In genomic region chr13:49802410-49802809, GRCh38 we compare ENCODE assay signal across 21 cellular contexts. TPM values are rescaled to one million over a fixed set of nuclear protein-coding genes. Genes with fewer than 3 reads are reported as not detected.
DNase-seq lines count a peak whose midpoint lies in the region; ATAC-seq, FAIRE-seq and TF ChIP-seq lines count a peak whose summit lies in the region.
"Had no signal": no experiment of that assay in that cellular context is flagged by ENCODE, and none has a peak within 500 bp of the region (broad histone marks: within the 10 kb centered on the region; RNA-seq: fewer than 3 reads in every experiment).

No MANE protein-coding gene starts in this region.

- H3K9ac ChIP-seq in HepG2 (ENCODE audit: insufficient read depth, low read depth, low read length) (no peak overlapping the region), K562 (ENCODE audit: insufficient read depth in 1 of 2, low read depth in 2 of 2, low read length in 2 of 2) (no peak overlapping the region), SK-N-SH (no peak overlapping the region)

- H2AFZ ChIP-seq in HepG2 (ENCODE audit: low read length), result no peak overlapping the region
- H2AFZ ChIP-seq in K562 (ENCODE audit: low read depth, low read length), result no peak overlapping the region
- no peak overlapping the region for H2AFZ ChIP-seq in SK-N-SH (ENCODE audit: low read depth)

- no peak overlapping the region for H3K4me2 ChIP-seq in HepG2 (ENCODE audit: low read depth, low read length)
- H3K4me2 ChIP-seq in K562 (ENCODE audit: insufficient read depth, low read length), result no peak overlapping the region
- no peak overlapping the region for H3K4me2 ChIP-seq in SK-N-SH

- H3K4me3 ChIP-seq in HepG2 (replicated peaks in 1 of 3; ENCODE audit: insufficient read depth in 1 of 3, low read depth in 2 of 3, low read length in 3 of 3) (no peak overlapping the region), right lobe of liver (no peak overlapping the region), K562 (no peak overlapping the region), vagina (no peak overlapping the region), SK-N-SH (ENCODE audit: low read depth in 2 of 2, low read length in 1 of 2) (no peak overlapping the region)
- H3K4me3 ChIP-seq: HAP-1 had no signal

- intact Hi-C loops in HepG2 (cut with micrococcal nuclease; ENCODE audit: unreplicated experiment), result no loop called here
- intact Hi-C loops in right lobe of liver (cut with DNase I), result no loop called here
- intact Hi-C loops in K562 (cut with micrococcal nuclease), result no loop called here
- intact Hi-C loops in vagina (cut with DNase I), result no loop called here

- ATAC-seq in HepG2, result no peak
- ATAC-seq in right lobe of liver, result no peak
- ATAC-seq in K562, result no peak

- H3K27me3 ChIP-seq in HepG2 (ENCODE audit: control insufficient read depth in 1 of 2, insufficient read depth in 2 of 2, low read length in 2 of 2) (no peaks in the 10 kb centered on the region), right lobe of liver (no peaks in the 10 kb centered on the region), K562 (ENCODE audit: control insufficient read depth in 2 of 2, insufficient read depth in 2 of 2, low read length in 2 of 2) (peaks cover 5 to 8% of the 10 kb centered on the region in 2 experiments; a peak in 2 of 5 replicates), vagina (no peaks in the 10 kb centered on the region), SK-N-SH (ENCODE audit: insufficient read depth) (no peaks in the 10 kb centered on the region)

- no peak for FAIRE-seq in HepG2 (lab: Jason Lieb, UNC)
- no peak for FAIRE-seq in K562 (lab: Jason Lieb, UNC)
- FAIRE-seq: GM12891, GM18507, H54 had no signal

- CTCF ChIA-PET in HepG2 (lab: Yijun Ruan, JAX; ENCODE audit: low intra/inter-chr PET ratio, low total read pairs) (no interaction called here), K562 (lab: Yijun Ruan, JAX; ENCODE audit: low intra/inter-chr PET ratio) (no interaction called here), SK-N-SH (lab: Yijun Ruan, JAX) (interaction anchor here (0.8 kb wide), 1 partner anchor 10 kb away, joined by 3 read pairs; the partner anchor contains the start of gene KPNA3)

- WGBS in HepG2 (ENCODE audit: low lambda C conversion rate), result 64% methylated on average over 4 of the region's 4 CpGs
- 59% methylated on average over 4 of the region's 4 CpGs for WGBS in right lobe of liver (ENCODE audit: insufficient coverage, low coverage, low lambda C conversion rate, missing lambda C conversion rate)
- 7% methylated on average over 4 of the region's 4 CpGs for WGBS in K562 (ENCODE audit: insufficient coverage, low coverage, missing lambda C conversion rate)
- WGBS in SK-N-SH (ENCODE audit: low lambda C conversion rate), result 99% methylated on average over 3 of the region's 4 CpGs

- no peak overlapping the region for H3K27ac ChIP-seq in HepG2 (ENCODE audit: extremely low read length, insufficient read depth, low read length)
- no peak overlapping the region for H3K27ac ChIP-seq in right lobe of liver
- H3K27ac ChIP-seq in K562 (ENCODE audit: extremely low read depth, low read depth, low read length), result no peak overlapping the region
- H3K27ac ChIP-seq in vagina, result no peak overlapping the region
- H3K27ac ChIP-seq in SK-N-SH (ENCODE audit: low read depth in 2 of 2, low read length in 1 of 2), result no peak overlapping the region

- POLR2A ChIA-PET in HepG2 (lab: Yijun Ruan, JAX) (interaction anchor here (2.0 to 10.9 kb wide), 2 partner anchors 9 kb away, joined by 5 to 193 read pairs; partner anchors contain the start of gene KPNA3), K562 (lab: Yijun Ruan, JAX) (interaction anchor here (1.1 kb wide), 1 partner anchor 10 kb away, joined by 3 read pairs; the partner anchor contains the start of gene KPNA3), SK-N-SH (lab: Yijun Ruan, JAX) (no interaction called here)

- H3F3A ChIP-seq in SK-N-SH (replicated peaks; ENCODE audit: insufficient read depth), result peaks cover 3% of the 10 kb centered on the region

- no peak for TF ChIP-seq RAD21 in HepG2 (CRISPR knock-in tag; IDR thresholded peaks at IDR 0.05)
- no peak for TF ChIP-seq RAD21 in K562 (CRISPR knock-in tag; conservative IDR thresholded peaks at IDR 0.05 in 1 of 2, IDR thresholded peaks at IDR 0.05 in 1 of 2)
- no peak for TF ChIP-seq RAD21 in SK-N-SH (IDR thresholded peaks at IDR 0.05; ENCODE audit: low read length)

- H3K36me3 ChIP-seq in HepG2 (replicated peaks in 1 of 2; ENCODE audit: control insufficient read depth in 1 of 2, insufficient read depth in 2 of 2, low read length in 2 of 2) (no peaks in the 10 kb centered on the region), right lobe of liver (no peaks in the 10 kb centered on the region), K562 (ENCODE audit: control insufficient read depth, insufficient read depth, low read length) (no peaks in the 10 kb centered on the region), vagina (no peaks in the 10 kb centered on the region), SK-N-SH (replicated peaks in 1 of 2; ENCODE audit: control insufficient read depth in 1 of 2, insufficient read depth in 2 of 2, low read length in 1 of 2) (no peaks in the 10 kb centered on the region)
- H3K36me3 ChIP-seq: HAP-1 had no signal

- H3K79me2 ChIP-seq in HepG2 (ENCODE audit: insufficient read depth, low read length), result no peaks in the 10 kb centered on the region
- H3K79me2 ChIP-seq in K562 (ENCODE audit: control insufficient read depth, insufficient read depth, low read length), result no peaks in the 10 kb centered on the region
- H3K79me2 ChIP-seq in SK-N-SH (ENCODE audit: insufficient read depth), result no peaks in the 10 kb centered on the region

- H3K9me3 ChIP-seq in HepG2 (ENCODE audit: low read length) (no peaks in the 10 kb centered on the region), right lobe of liver (no peaks in the 10 kb centered on the region), K562 (replicated peaks; ENCODE audit: control insufficient read depth, insufficient read depth, low read depth, low read length) (no peaks in the 10 kb centered on the region), vagina (no peaks in the 10 kb centered on the region), SK-N-SH (no peaks in the 10 kb centered on the region)
- H3K9me3 ChIP-seq: HAP-1 had no signal

- DNase-seq in HepG2 (ENCODE audit: low spot score) (no peak), right lobe of liver (no peak), OCI-M1 (lab: John Stamatoyannopoulos, UW) (peak; percentile 80), K562 (ENCODE audit: extremely low read depth in 1 of 4, low spot score in 3 of 4) (no peak), vagina (ENCODE audit: extremely low spot score in 2 of 2) (no peak), SK-N-SH (no peak), NCI-H1105 treated with DMSO at 0.1 percent for 48 hours (lab: John Stamatoyannopoulos, UW) (no peak)
- DNase-seq: 8988T; C1 segment of cervical spinal cord; Calu3; CD4-positive, alpha-beta memory T cell; COR-L47; DMS53; DMS79 treated with DMSO at 0.1 percent for 48 hours; GF-D8; GOT3; HFFc6 had no signal

- TF ChIP-seq EP300 in HepG2 (IDR thresholded peaks at IDR 0.05; ENCODE audit: low read depth in 2 of 2, low read length in 2 of 2) (no peak), HepG2 (CRISPR knock-in tag; IDR thresholded peaks at IDR 0.05; ENCODE audit: borderline replicate concordance) (no peak), K562 (IDR thresholded peaks at IDR 0.05; ENCODE audit: low read length) (no peak), SK-N-SH (IDR thresholded peaks at IDR 0.05; ENCODE audit: borderline replicate concordance in 1 of 2, low read depth in 1 of 2, low read length in 1 of 2) (no peak)

- H3K4me1 ChIP-seq in HepG2 (ENCODE audit: insufficient read depth, low read length) (peaks cover 29% of the 10 kb centered on the region), right lobe of liver (no peaks in the 10 kb centered on the region), K562 (replicated peaks in 1 of 2; ENCODE audit: control insufficient read depth in 2 of 2, insufficient read depth in 2 of 2, low read length in 2 of 2) (no peaks in the 10 kb centered on the region; a peak in 1 of 5 replicates), vagina (no peaks in the 10 kb centered on the region), SK-N-SH (ENCODE audit: control insufficient read depth in 1 of 2, insufficient read depth in 2 of 2, low read depth in 1 of 2, low read length in 1 of 2) (no peaks in the 10 kb centered on the region)
- H3K4me1 ChIP-seq: HAP-1 had no signal

- TF ChIP-seq POLR2A in HepG2 (IDR thresholded peaks at IDR 0.05; ENCODE audit: insufficient read depth in 1 of 2, low read depth in 2 of 2, low read length in 2 of 2) (no peak), right lobe of liver (IDR thresholded peaks at IDR 0.05) (no peak), K562 (conservative IDR thresholded peaks at IDR 0.05) (no peak), vagina (IDR thresholded peaks at IDR 0.05) (no peak)

- no TSS peak for BruUV-seq in HepG2 (replicated peaks; lab: Mats Ljungman, UMichigan)
- BruUV-seq in K562 (replicated peaks; lab: Mats Ljungman, UMichigan), result no TSS peak

- H3K9me2 ChIP-seq in SK-N-SH, result no peaks in the 10 kb centered on the region

- in situ Hi-C loops in HepG2 (cut with HindIII; ENCODE audit: extremely low pct_ligation_motif_present, low pct_unique_long_range_greater_than_20kb), result no loop called here
- in situ Hi-C loops in K562 (cut with MboI), result no loop called here

- TF ChIP-seq CTCF in HepG2 (CRISPR knock-in tag; IDR thresholded peaks at IDR 0.05) (no peak), right lobe of liver (IDR thresholded peaks at IDR 0.05) (no peak), K562 (IDR thresholded peaks at IDR 0.05 in 2 of 3, conservative IDR thresholded peaks at IDR 0.05 in 1 of 3; ENCODE audit: insufficient read depth in 2 of 3, low read depth in 1 of 3, low read length in 3 of 3) (no peak), vagina (IDR thresholded peaks at IDR 0.05) (no peak), SK-N-SH (IDR thresholded peaks at IDR 0.05) (no peak)

- H3K9me1 ChIP-seq in K562 (ENCODE audit: control insufficient read depth, insufficient read depth, low read length), result no peaks in the 10 kb centered on the region

- H4K20me1 ChIP-seq in HepG2 (ENCODE audit: insufficient read depth, low read length), result no peaks in the 10 kb centered on the region
- H4K20me1 ChIP-seq in K562 (replicated peaks; ENCODE audit: control insufficient read depth, insufficient read depth, low read length), result no peaks in the 10 kb centered on the region
- H4K20me1 ChIP-seq in SK-N-SH (ENCODE audit: insufficient read depth), result no peaks in the 10 kb centered on the region

RNA-seq across cellular contexts. Expression of gene KPNA3, which starts 9.9 kb away (rescaled TPM):
- total RNA-seq in HepG2 (2016; rRNA removed; fragmentation: Illumina TruSeq; extraction: Trizol), result 28.9 and 69.8 TPM in 2 replicates
- total RNA-seq in HepG2 (2016; cell fraction: cytosol; rRNA removed; fragmentation: Illumina TruSeq; extraction: Trizol; ENCODE audit: low read depth), result 6.4 and 7.8 TPM in 2 replicates
- 30.1 and 67.5 TPM in 2 replicates for total RNA-seq in HepG2 (2016; cell fraction: insoluble cytoplasmic fraction; rRNA removed; fragmentation: Illumina TruSeq; extraction: Trizol)
- total RNA-seq in HepG2 (2016; cell fraction: membrane; rRNA removed; fragmentation: Illumina TruSeq; extraction: Trizol), result 28.5 and 33.3 TPM in 2 replicates
- total RNA-seq in HepG2 (2016; cell fraction: nucleus; rRNA removed; fragmentation: Illumina TruSeq; extraction: Trizol), result 32.9 and 33.0 TPM in 2 replicates
- polyA plus RNA-seq in HepG2 (2011; rRNA removed), result 9.9 and 13.0 TPM in 2 replicates
- 7.2 and 11.6 TPM in 2 replicates for polyA plus RNA-seq in HepG2 (2011; cell fraction: cytosol; rRNA removed)
- polyA plus RNA-seq in HepG2 (2011; cell fraction: nucleus; rRNA removed), result 3.6 and 4.5 TPM in 2 replicates
- 16.8 and 18.2 TPM in 2 replicates for polyA plus RNA-seq in HepG2 (2012)
- 5.0 and 5.1 TPM in 2 replicates for polyA plus RNA-seq in HepG2 (2016; cell fraction: cytosol; fragmentation: Illumina TruSeq; extraction: Trizol; ENCODE audit: low read depth)
- 71.3 and 73.5 TPM in 2 replicates for polyA plus RNA-seq in HepG2 (2016; cell fraction: insoluble cytoplasmic fraction; fragmentation: Illumina TruSeq; extraction: Trizol; ENCODE audit: low read depth)
- 15.6 and 19.0 TPM in 2 replicates for polyA plus RNA-seq in HepG2 (2016; cell fraction: membrane; fragmentation: Illumina TruSeq; extraction: Trizol; ENCODE audit: low read depth)
- polyA plus RNA-seq in HepG2 (2016; cell fraction: nucleus; fragmentation: Illumina TruSeq; extraction: Trizol; ENCODE audit: insufficient read depth, low read depth), result 33.5 and 33.9 TPM in 2 replicates
- polyA minus RNA-seq in HepG2 (2011; rRNA and poly(A)+ RNA removed; ENCODE audit: low replicate concordance), result 13.6 and 15.0 TPM in 2 replicates
- polyA minus RNA-seq in HepG2 (2011; cell fraction: cytosol; rRNA and poly(A)+ RNA removed), result 17.8 and 20.1 TPM in 2 replicates
- 15.7 and 18.9 TPM in 2 replicates for polyA minus RNA-seq in HepG2 (2011; cell fraction: nucleus; rRNA and poly(A)+ RNA removed)
- 10 to 100 TPM; 16.3 to 27.2 (median 19.5) TPM for total RNA-seq in right lobe of liver
- total RNA-seq in K562 (2011; cell fraction: chromatin; rRNA removed; ENCODE audit: low replicate concordance), result 3.7 and 11.6 TPM in 2 replicates
- total RNA-seq in K562 (2011; cell fraction: nucleolus; rRNA removed), result 2.7 and 3.4 TPM in 2 replicates
- total RNA-seq in K562 (2011; cell fraction: nucleoplasm; rRNA removed), result 5.7 and 8.9 TPM in 2 replicates
- 8.5 and 8.9 TPM in 2 replicates for total RNA-seq in K562 (2014; rRNA removed)
- total RNA-seq in K562 (2014; rRNA removed; fragmentation: Illumina TruSeq; extraction: Trizol), result 17.8 and 19.9 TPM in 2 replicates
- total RNA-seq in K562 (2015; rRNA removed; fragmentation: Illumina TruSeq; extraction: Trizol), result 15.7 and 15.8 TPM in 2 replicates
- 19.9 and 21.3 TPM in 2 replicates for total RNA-seq in K562 (2021)
- polyA plus RNA-seq in K562 (2011; rRNA removed), result 10.0 and 17.9 TPM in 2 replicates
- 6.1 and 10.0 TPM in 2 replicates for polyA plus RNA-seq in K562 (2011; cell fraction: cytosol; rRNA removed)
- 4.4 and 6.8 TPM in 2 replicates for polyA plus RNA-seq in K562 (2011; cell fraction: nucleus; rRNA removed)
- 12.5 and 16.2 TPM in 2 replicates for polyA plus RNA-seq in K562 (2012)
- polyA plus RNA-seq in K562 (2014; fragmentation: Illumina TruSeq; extraction: Trizol), result 19.7 and 23.4 TPM in 2 replicates
- 10 to 100 TPM in 1 of 2 experiments, 1 to 10 TPM in 1; 10.0 to 11.0 TPM for polyA plus RNA-seq in K562 (2014; fragmentation: Nextera tagmentation; extraction: Ambion mirVana)
- 10.7 and 10.8 TPM in 2 replicates for polyA plus RNA-seq in K562 (2014; rRNA removed)
- 22.3 and 24.5 TPM in 2 replicates for polyA minus RNA-seq in K562 (2011; rRNA and poly(A)+ RNA removed)
- 10.8 and 14.4 TPM in 2 replicates for polyA minus RNA-seq in K562 (2011; cell fraction: cytosol; rRNA and poly(A)+ RNA removed)
- polyA minus RNA-seq in K562 (2011; cell fraction: nucleus; rRNA and poly(A)+ RNA removed), result 2.6 and 5.4 TPM in 2 replicates
- 17.2 TPM for total RNA-seq in vagina
- 11.3 and 13.1 TPM in 2 replicates for polyA plus RNA-seq in SK-N-SH (2012; rRNA removed)
- polyA plus RNA-seq in SK-N-SH (2012; cell fraction: cytosol; rRNA removed), result 20.5 and 21.7 TPM in 2 replicates
- polyA plus RNA-seq in SK-N-SH (2012; cell fraction: nucleus; rRNA removed), result 7.6 and 17.0 TPM in 2 replicates

Comparison
In these comparisons a context has a peak if more than half of its experiments do, and no peak if none do; other contexts are left out.
1. Of the 241 proteins assayed by ChIP-seq in both HepG2 and K562: peak only in HepG2: MAFK; only in K562: MAFG; in both: MAFF; in neither: 238.